8 cellular contexts compared by ENCODE assay signal in the genomic region with DNA sequence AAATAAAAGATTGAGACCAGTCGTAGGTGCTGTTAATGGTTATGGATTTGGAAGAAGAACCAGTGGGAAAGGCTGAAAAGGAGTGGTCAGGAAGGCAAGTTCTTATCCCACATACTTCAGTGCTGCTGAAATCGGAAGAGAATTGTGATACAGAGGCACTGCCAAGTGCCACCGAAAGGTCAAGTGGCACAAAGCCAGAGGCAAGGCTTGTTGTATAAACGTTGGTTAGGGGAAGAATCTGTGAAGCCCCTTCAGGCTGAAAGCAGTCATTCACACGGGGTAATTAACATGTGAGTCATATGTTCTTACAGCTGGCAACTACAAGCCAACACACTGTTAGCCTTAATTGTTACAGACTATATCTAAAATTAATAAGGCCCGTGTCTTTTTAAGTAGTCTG. TPM values are rescaled to one million over a fixed set of nuclear protein-coding genes. Genes with fewer than 3 reads are reported as not detected.
DNase-seq lines count a peak whose midpoint lies in the region; ATAC-seq and TF ChIP-seq lines count a peak whose summit lies in the region.

No MANE protein-coding gene starts in this region.

- intact Hi-C loops in adrenal gland (cut with DNase I) = loop anchor here in 1 of 2 donors (10.0 kb wide), 1 partner anchor 46 kb away; a partner anchor contains a TSS

- peak; percentile 49 for DNase-seq in BE2C
- peak; percentile 93 for DNase-seq in M059J (ENCODE audit: low read depth)
- DNase-seq in adrenal gland = peak; percentile 49 to 78 (median 68)
- DNase-seq in kidney tubule cell (ENCODE audit: low spot score) = peak; percentile 62
- DNase-seq in activated effector memory CD4-positive, alpha-beta T cell treated with anti-CD3 and anti-CD28 coated beads, Interleukin-2, amount 50 U/mL, for 16 hours = no peak
- DNase-seq in NCI-H2107 (lab: John Stamatoyannopoulos, UW) = no peak

- H3K27me3 ChIP-seq in BE2C (no peaks in the 10 kb centered on the region), adrenal gland (no peaks in the 10 kb centered on the region)

- no peak for TF ChIP-seq POLR2A in adrenal gland (IDR thresholded peaks at IDR 0.05)

- peak overlapping the region in 4 of 5 donors; percentile 0 to 58 (median 26) for H3K27ac ChIP-seq in adrenal gland

- H3K9me3 ChIP-seq in BE2C = no peaks in the 10 kb centered on the region
- H3K9me3 ChIP-seq in adrenal gland (replicated peaks in 1 of 3) = no peaks in the 10 kb centered on the region

- H3K4me3 ChIP-seq in BE2C (ENCODE audit: low read depth, low read length) (no peak overlapping the region), adrenal gland (no peak overlapping the region)

- ATAC-seq in GM21360 (IDR thresholded peaks at IDR 0.05; ENCODE audit: unreplicated experiment) (no peak), GM21528 (IDR thresholded peaks at IDR 0.05; ENCODE audit: low FRiP score, unreplicated experiment) (no peak)

- TF ChIP-seq CTCF in BE2C (IDR thresholded peaks at IDR 0.05; ENCODE audit: low read depth, low read length) = no peak
- peak in 1 of 6 experiments; percentile 13 for TF ChIP-seq CTCF in adrenal gland (IDR thresholded peaks at IDR 0.05)

- WGBS in adrenal gland, 4 donors = 20 to 29% (median 26%) methylated on average over 6 of the region's 6 CpGs

- H3K36me3 ChIP-seq in BE2C (no peaks in the 10 kb centered on the region), adrenal gland (replicated peaks in 1 of 2) (peaks cover 0 to 3% of the 10 kb centered on the region in 2 donors)

- H3K4me1 ChIP-seq in BE2C (peaks cover 12% of the 10 kb centered on the region), adrenal gland (replicated peaks in 1 of 2) (peaks cover 20 to 57% of the 10 kb centered on the region in 2 donors)

RNA-seq across cellular contexts. Expression of a gene that starts 48.8 kb away (rescaled TPM):
- polyA plus RNA-seq in BE2C (2012; ENCODE audit: insufficient read depth, insufficient read length, low read depth) = 10.7 TPM
- total RNA-seq in M059J (2014; rRNA removed; shearing (Covaris generic)) = 4.1 and 11.8 TPM in 2 replicates
- 10 to 100 TPM; 18.4 to 45.7 (median 34.7) TPM for total RNA-seq in adrenal gland
- polyA plus RNA-seq in adrenal gland = 10 to 100 TPM; 17.1 to 22.4 (median 20.5) TPM

Comparison
In these comparisons a context has a peak if more than half of its experiments do, and no peak if none do; other contexts are left out.
1. DNase-seq: peak in BE2C (single experiment), M059J (single experiment), adrenal gland (7 of 7) and kidney tubule cell (single experiment); none in activated effector memory CD4-positive, alpha-beta T cell treated with anti-CD3 and anti-CD28 coated beads, Interleukin-2, amount 50 U/mL, for 16 hours (single experiment) and NCI-H2107 (single experiment).